In genomic region chr20:14507711-14508110, GRCh38 we compare ENCODE assay signal across 16 cellular contexts.
"Had no signal": no experiment of that assay in that cellular context is flagged by ENCODE, and none has a peak within 500 bp of the region (broad histone marks: within the 10 kb centered on the region; RNA-seq: fewer than 3 reads in every experiment).

No MANE protein-coding gene starts in this region.

- H3K36me3 ChIP-seq: colonic mucosa, left ventricle myocardium inferior, lower lobe of right lung, right atrium auricular region had no signal

- H3K4me3 ChIP-seq: colonic mucosa, left ventricle myocardium inferior, lower lobe of right lung, right atrium auricular region, smooth muscle cell had no signal

- ATAC-seq: lower lobe of right lung; naive thymus-derived CD4-positive, alpha-beta T cell had no signal

- H3K27me3 ChIP-seq: colonic mucosa, right atrium auricular region had no signal

- H3K4me1 ChIP-seq: colonic mucosa, left ventricle myocardium inferior, lower lobe of right lung, right atrium auricular region had no signal

- H3K36me3 Mint-ChIP-seq: immature natural killer cell had no signal

- H3K4me3 Mint-ChIP-seq: endodermal cell; immature natural killer cell; naive thymus-derived CD4-positive, alpha-beta T cell; nephron progenitor cell had no signal

- H3K27ac Mint-ChIP-seq: endodermal cell; immature natural killer cell; naive thymus-derived CD4-positive, alpha-beta T cell; nephron progenitor cell had no signal

- H3K27me3 Mint-ChIP-seq: naive thymus-derived CD4-positive, alpha-beta T cell had no signal

- H3K4me2 ChIP-seq: smooth muscle cell had no signal

- H3K4me1 Mint-ChIP-seq: endodermal cell; immature natural killer cell; naive thymus-derived CD4-positive, alpha-beta T cell; nephron progenitor cell had no signal

- DNase-seq: colonic mucosa; effector CD4-positive, alpha-beta T cell; endodermal cell; erythroblast; immature natural killer cell; left ventricle myocardium inferior; lower lobe of right lung; mesenchymal stem cell; naive thymus-derived CD4-positive, alpha-beta T cell; nephron progenitor cell; posterior cingulate gyrus; stimulated activated CD4-positive, alpha-beta T cell treated with anti-CD3 and anti-CD28 coated beads, Interleukin-2, amount 100 ng/mL, for 48 hours; stimulated activated naive CD4-positive, alpha-beta T cell treated with Interleukin-2 at 50 U/mL for 16 hours; trophoblast cell had no signal

- H3K9me3 ChIP-seq: colonic mucosa, lower lobe of right lung, right atrium auricular region had no signal

- H3K27ac ChIP-seq: colonic mucosa, left ventricle myocardium inferior, lower lobe of right lung, right atrium auricular region had no signal
